Comparison of ENCODE assay signal across 8 cellular contexts in genomic region chr2:54103454-54104314, GRCh38. TPM values are rescaled to one million over a fixed set of nuclear protein-coding genes. Genes with fewer than 3 reads are reported as not detected.
DNase-seq lines count a peak whose midpoint lies in the region; ATAC-seq and TF ChIP-seq lines count a peak whose summit lies in the region.

No MANE protein-coding gene starts in this region.

- H3K36me3 ChIP-seq in HEK293 (ENCODE audit: control insufficient read depth in 2 of 2, insufficient read depth in 1 of 2, low read length in 2 of 2): no peaks in the 10 kb centered on the region

- no peak overlapping the region for H3K27ac Mint-ChIP-seq in activated naive CD4-positive, alpha-beta T cell treated with anti-CD3 and anti-CD28 coated beads, Interleukin-2, amount 50 U/mL, for 72 hours

- no peaks in the 10 kb centered on the region for H3K9me3 Mint-ChIP-seq in activated naive CD4-positive, alpha-beta T cell treated with anti-CD3 and anti-CD28 coated beads, Interleukin-2, amount 50 U/mL, for 72 hours

- H3K4me3 ChIP-seq in HEK293 (ENCODE audit: low read depth, low read length) (no peak overlapping the region), lower leg skin (ENCODE audit: low read depth, poor library complexity, severe bottlenecking) (no peak overlapping the region)

- WGBS in lower leg skin, 2 donors: 6 to 7% methylated on average over 3 of the region's 3 CpGs

- peak; percentile 72 to 81 for ATAC-seq in activated naive CD4-positive, alpha-beta T cell treated with anti-CD3 and anti-CD28 coated beads, Interleukin-2, amount 50 U/mL, for 72 hours

- TF ChIP-seq CTCF in HEK293 (tag by site-specific recombination; IDR thresholded peaks at IDR 0.05) (no peak), GM10266 (IDR thresholded peaks at IDR 0.05; ENCODE audit: control insufficient read depth, insufficient read depth, low read depth, missing control alignments) (no peak), lower leg skin (IDR thresholded peaks at IDR 0.05) (no peak)

- H3K9me3 ChIP-seq in HEK293 (ENCODE audit: control insufficient read depth, insufficient read depth, low read depth, low read length): no peaks in the 10 kb centered on the region

- CTCF ChIA-PET in HEK293 (lab: Yijun Ruan, JAX): interaction anchor here (1.5 kb wide), 1 partner anchor 601 kb away, joined by 6 read pairs; no protein-coding TSS in a partner anchor

- no peaks in the 10 kb centered on the region for H3K36me3 Mint-ChIP-seq in activated naive CD4-positive, alpha-beta T cell treated with anti-CD3 and anti-CD28 coated beads, Interleukin-2, amount 50 U/mL, for 72 hours

- H3K4me1 ChIP-seq in HEK293 (ENCODE audit: control insufficient read depth, insufficient read depth, low read length): no peaks in the 10 kb centered on the region

- no peak for TF ChIP-seq POLR2A in lower leg skin (IDR thresholded peaks at IDR 0.05)

- no peak overlapping the region for H3K27ac ChIP-seq in HEK293 (ENCODE audit: extremely low read depth, low read depth, low read length)

- DNase-seq in NCI-H2171 treated with DMSO at 0.1 percent for 48 hours (lab: John Stamatoyannopoulos, UW) (peak; percentile 15), NCI-H2171 (lab: John Stamatoyannopoulos, UW) (no peak), NCI-H226 (peak; percentile 90), iPS-NIHi11 (ENCODE audit: low spot score) (peak; percentile 81), GM10266 (ENCODE audit: extremely low spot score) (no peak), lower leg skin (ENCODE audit: low spot score in 2 of 2) (no peak)
- peak in 1 of 2 donors; percentile 11 for DNase-seq in activated naive CD4-positive, alpha-beta T cell treated with anti-CD3 and anti-CD28 coated beads, Interleukin-2, amount 50 U/mL, for 72 hours (ENCODE audit: low spot score in 2 of 2)

- POLR2A ChIA-PET in HEK293 (lab: Yijun Ruan, JAX): interaction anchor here (1.0 kb wide), 1 partner anchor 12 kb away, joined by 3 read pairs; no protein-coding TSS in a partner anchor

- intact Hi-C loops in lower leg skin (cut with DNase I; ENCODE audit: low total_unique reads): no loop called here

TF ChIP-seq in HEK293, 187 proteins besides CTCF, POLR2A, EP300 and RAD21:
- TF ChIP-seq ZNF366 (tag by site-specific recombination; conservative IDR thresholded peaks at IDR 0.05) (no peak), ZBTB17 (tag by site-specific recombination; IDR thresholded peaks at IDR 0.05) (0 out of 2 replicates have a peak, but pooled peaks have one; percentile 32), ZNF335 (tag by site-specific recombination; conservative IDR thresholded peaks at IDR 0.05) (peak; percentile 43)

RNA-seq across cellular contexts. Expression of gene ACYP2, which starts 11.7 kb away (rescaled TPM):
- total RNA-seq in activated naive CD4-positive, alpha-beta T cell treated with anti-CD3 and anti-CD28 coated beads, Interleukin-2, amount 50 U/mL, for 72 hours: 10 to 100 TPM in 1 of 2 donors, 1 to 10 TPM in 1; 6.3 to 10.8 TPM
- total RNA-seq in lower leg skin: 10 to 100 TPM; 11.4 to 15.6 (median 12.5) TPM

Comparison
In these comparisons a context has a peak if more than half of its experiments do, and no peak if none do; other contexts are left out.
1. DNase-seq: peak in NCI-H2171 treated with DMSO at 0.1 percent for 48 hours (single experiment), NCI-H226 (single experiment) and iPS-NIHi11 (single experiment); none in NCI-H2171 (single experiment), GM10266 (single experiment) and lower leg skin (0 of 2).